ENCODE assay signal across 9 cellular contexts in the genomic region with DNA sequence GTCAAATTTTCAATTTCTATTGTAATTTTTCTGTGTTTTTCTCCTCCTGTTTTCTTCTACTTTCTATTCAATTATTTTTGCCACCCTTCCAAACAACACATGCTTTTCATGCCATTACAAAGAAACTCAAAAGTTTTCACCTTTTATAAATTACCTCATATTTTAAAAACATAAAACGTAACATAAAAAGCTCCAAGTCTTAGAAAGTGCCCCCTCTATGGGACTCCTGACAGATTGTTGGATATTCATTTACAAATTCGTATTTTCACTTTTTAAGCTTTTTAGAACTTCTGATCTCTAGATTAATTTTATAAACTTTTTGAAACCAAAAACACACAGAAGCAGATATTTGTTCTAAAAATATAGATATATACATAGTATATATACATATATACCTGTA. TPM values are rescaled to one million over a fixed set of nuclear protein-coding genes. Genes with fewer than 3 reads are reported as not detected.
DNase-seq lines count a peak whose midpoint lies in the region; ATAC-seq, FAIRE-seq and TF ChIP-seq lines count a peak whose summit lies in the region.
"Had no signal": no experiment of that assay in that cellular context is flagged by ENCODE, and none has a peak within 500 bp of the region (broad histone marks: within the 10 kb centered on the region; RNA-seq: fewer than 3 reads in every experiment).

No MANE protein-coding gene starts in this region.

- no peak for TF ChIP-seq POLR2A in sigmoid colon (IDR thresholded peaks at IDR 0.05)

- no peaks in the 10 kb centered on the region for H3K9me3 ChIP-seq in sigmoid colon

- WGBS in sigmoid colon, 2 donors: 33 to 46% methylated on average over 2 of the region's 2 CpGs

- H3K4me3 ChIP-seq in foreskin fibroblast (ENCODE audit: low read depth in 1 of 2, low read length in 2 of 2) (peak overlapping the region; percentile 74 to 89), sigmoid colon (peak overlapping the region; percentile 58 to 69 (median 66))

- TF ChIP-seq EP300 in sigmoid colon (IDR thresholded peaks at IDR 0.05): no peak

- no peak for FAIRE-seq in D721Med (lab: Jason Lieb, UNC)

- ATAC-seq in HG02884 (IDR thresholded peaks at IDR 0.05; ENCODE audit: unreplicated experiment) (no peak), GM21576 (IDR thresholded peaks at IDR 0.05; ENCODE audit: unreplicated experiment) (no peak)

- intact Hi-C loops in sigmoid colon (cut with DNase I): loop anchor here (5.0 to 10.0 kb wide), 4 partner anchors 34 to 234 kb away; no protein-coding TSS in a partner anchor

- H3K4me1 ChIP-seq in sigmoid colon: peaks cover 0 to 28% (median 14%) of the 10 kb centered on the region in 4 donors

- in situ Hi-C loops in SK-MEL-5 (cut with HindIII; ENCODE audit: low pct_unique_long_range_greater_than_20kb, low sequenced_read_pairs): no loop called here

- peak; percentile 69 for DNase-seq in ELR (ENCODE audit: low read depth)
- DNase-seq in SK-MEL-5 (ENCODE audit: low read depth, low spot score): peak; percentile 18
- DNase-seq in foreskin fibroblast: peak in 1 of 2 donors; percentile 63
- no peak for DNase-seq in sigmoid colon
- DNase-seq in activated T-cell treated with anti-CD3 and anti-CD28 coated beads for 4 hours: no peak
- no peak for DNase-seq in D721Med (ENCODE audit: insufficient read length, low spot score)
- DNase-seq: activated CD8-positive, alpha-beta memory T cell treated with anti-CD3 and anti-CD28 coated beads for 24 hours had no signal

- TF ChIP-seq CTCF in foreskin fibroblast (IDR thresholded peaks at IDR 0.05; ENCODE audit: low read depth, low read length) (peak; percentile 32), sigmoid colon (IDR thresholded peaks at IDR 0.05) (no peak), D721Med (IDR thresholded peaks at IDR 0.05; ENCODE audit: insufficient read depth, missing control alignments) (no peak)

- H3K27ac ChIP-seq in sigmoid colon: peak overlapping the region; percentile 77 to 91 (median 86)

- no peaks in the 10 kb centered on the region for H3K27me3 ChIP-seq in sigmoid colon

- H3K36me3 ChIP-seq in sigmoid colon: no peaks in the 10 kb centered on the region

RNA-seq across cellular contexts. Expression of a gene that starts 1.6 kb away (rescaled TPM):
- 5.8 and 6.7 TPM in 2 replicates for total RNA-seq in SK-MEL-5 (2014; rRNA removed; shearing (Covaris generic))
- 7.3 and 9.0 TPM in 2 replicates for polyA plus RNA-seq in SK-MEL-5 (2015; cell fraction: cytosol; rRNA removed)
- 5.2 and 8.0 TPM in 2 replicates for polyA plus RNA-seq in SK-MEL-5 (2015; cell fraction: nucleus; rRNA removed)
- 100 to 1,000 TPM in 1 of 4 donors, 10 to 100 TPM in 3; 60.9 to 164 (median 90.0) TPM for total RNA-seq in sigmoid colon
- 10 to 100 TPM in 1 of 3 donors, 1 to 10 TPM in 2; 3.6 to 31.0 (median 3.7) TPM for polyA plus RNA-seq in sigmoid colon

Comparison
In these comparisons a context has a peak if more than half of its experiments do, and no peak if none do; other contexts are left out.
1. DNase-seq: peak in ELR (single experiment) and SK-MEL-5 (single experiment); none in sigmoid colon (single experiment), activated T-cell treated with anti-CD3 and anti-CD28 coated beads for 4 hours (single experiment) and D721Med (single experiment).